Comparison of ENCODE assay signal across 1 cellular context in the genomic region with DNA sequence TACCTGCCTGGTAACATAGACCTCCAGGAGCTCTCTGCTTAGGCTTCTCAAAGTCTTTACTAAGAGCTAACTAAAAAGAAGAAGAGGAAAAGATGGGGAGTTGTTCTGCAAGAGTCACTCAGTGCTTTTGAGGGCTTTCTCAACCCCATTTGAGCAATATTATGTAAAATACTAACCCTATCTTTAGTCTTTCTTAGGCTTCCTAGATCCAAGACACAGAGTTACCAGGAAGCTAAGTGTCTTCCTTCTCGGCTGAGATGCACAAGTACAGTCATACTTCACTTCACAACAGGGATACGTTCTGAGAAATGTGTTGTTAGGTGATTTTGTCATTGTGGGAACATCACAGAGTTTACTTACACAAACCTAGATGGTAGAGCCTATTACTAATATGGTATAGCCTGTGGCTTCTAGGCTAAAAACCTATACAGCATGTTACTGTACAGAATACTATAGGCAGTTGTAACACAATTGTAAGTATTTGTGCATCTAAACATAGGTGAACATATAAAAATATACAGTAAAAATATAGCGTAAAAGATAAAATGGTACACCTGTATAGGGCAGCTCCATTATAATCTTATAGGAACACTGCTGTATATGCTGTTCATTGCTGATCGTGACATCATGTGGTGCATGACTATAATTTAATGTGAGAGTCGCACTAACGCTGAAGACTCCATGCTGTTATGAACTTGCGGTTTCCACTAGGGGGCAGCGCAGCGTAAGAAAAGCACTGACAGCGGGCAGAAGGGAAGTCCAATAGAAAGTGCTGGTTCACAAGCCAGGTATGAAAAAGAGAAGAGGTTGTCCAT.
A peak's percentile ranks its signal among the peaks of the same experiment; 100 is the strongest.
TF ChIP-seq lines count a peak whose summit lies in the region.

No MANE protein-coding gene starts in this region.

TF ChIP-seq in GM12878, 131 proteins besides CTCF, POLR2A, EP300 and RAD21 (continued from another document):
- TF ChIP-seq, protein P1, sequence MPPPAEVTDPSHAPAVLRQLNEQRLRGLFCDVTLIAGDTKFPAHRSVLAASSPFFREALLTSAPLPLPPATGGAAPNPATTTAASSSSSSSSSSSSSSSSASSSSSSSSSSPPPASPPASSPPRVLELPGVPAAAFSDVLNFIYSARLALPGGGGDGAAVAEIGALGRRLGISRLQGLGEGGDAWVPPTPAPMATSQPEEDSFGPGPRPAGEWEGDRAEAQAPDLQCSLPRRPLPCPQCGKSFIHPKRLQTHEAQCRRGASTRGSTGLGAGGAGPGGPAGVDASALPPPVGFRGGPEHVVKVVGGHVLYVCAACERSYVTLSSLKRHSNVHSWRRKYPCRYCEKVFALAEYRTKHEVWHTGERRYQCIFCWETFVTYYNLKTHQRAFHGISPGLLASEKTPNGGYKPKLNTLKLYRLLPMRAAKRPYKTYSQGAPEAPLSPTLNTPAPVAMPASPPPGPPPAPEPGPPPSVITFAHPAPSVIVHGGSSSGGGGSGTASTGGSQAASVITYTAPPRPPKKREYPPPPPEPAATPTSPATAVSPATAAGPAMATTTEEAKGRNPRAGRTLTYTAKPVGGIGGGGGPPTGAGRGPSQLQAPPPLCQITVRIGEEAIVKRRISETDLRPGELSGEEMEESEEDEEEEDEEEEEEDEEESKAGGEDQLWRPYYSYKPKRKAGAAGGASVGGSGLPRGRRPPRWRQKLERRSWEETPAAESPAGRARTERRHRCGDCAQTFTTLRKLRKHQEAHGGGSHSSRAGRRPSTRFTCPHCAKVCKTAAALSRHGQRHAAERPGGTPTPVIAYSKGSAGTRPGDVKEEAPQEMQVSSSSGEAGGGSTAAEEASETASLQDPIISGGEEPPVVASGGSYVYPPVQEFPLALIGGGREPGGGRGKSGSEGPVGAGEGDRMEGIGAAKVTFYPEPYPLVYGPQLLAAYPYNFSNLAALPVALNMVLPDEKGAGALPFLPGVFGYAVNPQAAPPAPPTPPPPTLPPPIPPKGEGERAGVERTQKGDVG (CRISPR knock-in tag; IDR thresholded peaks at IDR 0.05), result no peak
- TF ChIP-seq MYC (IDR thresholded peaks at IDR 0.05; ENCODE audit: insufficient read depth, insufficient read length, insufficient replicate concordance, low read length, severe bottlenecking), result no peak
- TF ChIP-seq, protein P2, sequence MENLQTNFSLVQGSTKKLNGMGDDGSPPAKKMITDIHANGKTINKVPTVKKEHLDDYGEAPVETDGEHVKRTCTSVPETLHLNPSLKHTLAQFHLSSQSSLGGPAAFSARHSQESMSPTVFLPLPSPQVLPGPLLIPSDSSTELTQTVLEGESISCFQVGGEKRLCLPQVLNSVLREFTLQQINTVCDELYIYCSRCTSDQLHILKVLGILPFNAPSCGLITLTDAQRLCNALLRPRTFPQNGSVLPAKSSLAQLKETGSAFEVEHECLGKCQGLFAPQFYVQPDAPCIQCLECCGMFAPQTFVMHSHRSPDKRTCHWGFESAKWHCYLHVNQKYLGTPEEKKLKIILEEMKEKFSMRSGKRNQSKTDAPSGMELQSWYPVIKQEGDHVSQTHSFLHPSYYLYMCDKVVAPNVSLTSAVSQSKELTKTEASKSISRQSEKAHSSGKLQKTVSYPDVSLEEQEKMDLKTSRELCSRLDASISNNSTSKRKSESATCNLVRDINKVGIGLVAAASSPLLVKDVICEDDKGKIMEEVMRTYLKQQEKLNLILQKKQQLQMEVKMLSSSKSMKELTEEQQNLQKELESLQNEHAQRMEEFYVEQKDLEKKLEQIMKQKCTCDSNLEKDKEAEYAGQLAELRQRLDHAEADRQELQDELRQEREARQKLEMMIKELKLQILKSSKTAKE (IDR thresholded peaks at IDR 0.05; ENCODE audit: low read depth, poor library complexity, severe bottlenecking), result peak; percentile 27
